In genomic region chrX:56572975-56573374, GRCh38 we compare ENCODE assay signal across 20 cellular contexts. TPM values are rescaled to one million over a fixed set of nuclear protein-coding genes. Genes with fewer than 3 reads are reported as not detected.
DNase-seq lines count a peak whose midpoint lies in the region; ATAC-seq, FAIRE-seq and TF ChIP-seq lines count a peak whose summit lies in the region.
"Had no signal": no experiment of that assay in that cellular context is flagged by ENCODE, and none has a peak within 500 bp of the region (broad histone marks: within the 10 kb centered on the region; RNA-seq: fewer than 3 reads in every experiment).

No MANE protein-coding gene starts in this region.

- peaks cover 12% of the 10 kb centered on the region for H3K79me2 ChIP-seq in osteoblast (ENCODE audit: insufficient read depth, low read length)

- no peaks in the 10 kb centered on the region for H3K36me3 ChIP-seq in osteoblast (ENCODE audit: insufficient read depth, low read length)

- peak; percentile 5 for DNase-seq in activated CD4-positive, alpha-beta T cell treated with anti-CD3 and anti-CD28 coated beads for 48 hours
- DNase-seq in activated CD4-positive, alpha-beta T cell treated with anti-CD3 and anti-CD28 coated beads, Interleukin-2, amount 50 U/mL, for 4 hours: no peak
- DNase-seq in A549 (ENCODE audit: low read depth in 1 of 2, low spot score in 1 of 2) (no peak), osteoblast (ENCODE audit: insufficient read length, low spot score, missing footprints) (no peak), foreskin fibroblast (no peak)
- peak; percentile 7 for DNase-seq in activated CD4-positive, alpha-beta T cell treated with anti-CD3 and anti-CD28 coated beads, Interleukin-2, amount 10 ng/mL, durations not matched to agents 7 days and 5 days
- DNase-seq in effector memory CD8-positive, alpha-beta T cell: no peak
- DNase-seq: DMS79; GDM1; GOT3; NCI-H2107; NCI-H226; NCI-H526; NK-92 treated with Interleukin-12 subunit alpha and Interleukin-12 subunit beta, amount 100 ng/mL, for 24 hours had no signal

- peaks cover 60% of the 10 kb centered on the region for H3K36me3 Mint-ChIP-seq in activated CD4-positive, alpha-beta T cell treated with anti-CD3 and anti-CD28 coated beads, Interleukin-2, amount 10 ng/mL, durations not matched to agents 7 days and 5 days (ENCODE audit: low read depth)
- peaks cover 10% of the 10 kb centered on the region for H3K36me3 Mint-ChIP-seq in effector memory CD8-positive, alpha-beta T cell (ENCODE audit: insufficient read depth)

- CTCF ChIA-PET in A549 (lab: Yijun Ruan, JAX): no interaction called here
- CTCF ChIA-PET in activated CD4-positive, alpha-beta T cell treated with anti-CD3 and anti-CD28 coated beads, Interleukin-2, amount 10 ng/mL, durations not matched to agents 7 days and 5 days (lab: Charles Lee): no interaction called here

- H3K27me3 Mint-ChIP-seq in activated CD4-positive, alpha-beta T cell treated with anti-CD3 and anti-CD28 coated beads, Interleukin-2, amount 10 ng/mL, durations not matched to agents 7 days and 5 days: no peaks in the 10 kb centered on the region
- no peaks in the 10 kb centered on the region for H3K27me3 Mint-ChIP-seq in effector memory CD8-positive, alpha-beta T cell

- peak; percentile 88 for FAIRE-seq in A549 (lab: Jason Lieb, UNC)
- FAIRE-seq: A204.1, GM12892, K562 had no signal

- no peak for TF ChIP-seq EP300 in A549 (IDR thresholded peaks at IDR 0.05)

- H4K20me1 ChIP-seq in osteoblast (ENCODE audit: insufficient read depth, low read length): no peaks in the 10 kb centered on the region

- H3K4me1 ChIP-seq in A549 (peaks cover 15% of the 10 kb centered on the region), osteoblast (ENCODE audit: insufficient read depth, low read length) (no peaks in the 10 kb centered on the region)

- no peak for TF ChIP-seq POLR2A in A549 (IDR thresholded peaks at IDR 0.05; ENCODE audit: low read length)

- H3K27me3 ChIP-seq in osteoblast (ENCODE audit: insufficient read depth, low read length): no peaks in the 10 kb centered on the region

- ATAC-seq in A549: no peak
- peak; percentile 62 for ATAC-seq in effector memory CD8-positive, alpha-beta T cell (replicated peaks)
- ATAC-seq in GM18520 (IDR thresholded peaks at IDR 0.05; ENCODE audit: unreplicated experiment): no peak
- ATAC-seq: K562 had no signal

- H3K9me3 ChIP-seq in A549 (no peaks in the 10 kb centered on the region), osteoblast (ENCODE audit: low read depth, low read length) (no peaks in the 10 kb centered on the region)

- TF ChIP-seq CTCF in A549 (IDR thresholded peaks at IDR 0.05) (no peak), osteoblast (IDR thresholded peaks at IDR 0.05; ENCODE audit: extremely low read depth, low read depth, low read length) (no peak), foreskin fibroblast (IDR thresholded peaks at IDR 0.05; ENCODE audit: low read depth, low read length) (no peak)

- H3K4me1 Mint-ChIP-seq in activated CD4-positive, alpha-beta T cell treated with anti-CD3 and anti-CD28 coated beads, Interleukin-2, amount 10 ng/mL, durations not matched to agents 7 days and 5 days: peaks cover 45% of the 10 kb centered on the region
- peaks cover 15 to 26% of the 10 kb centered on the region in 2 donors for H3K4me1 Mint-ChIP-seq in effector memory CD8-positive, alpha-beta T cell (ENCODE audit: low read depth in 2 of 2)

- H3K4me2 ChIP-seq in A549 (no peak overlapping the region), osteoblast (ENCODE audit: insufficient read depth, low read length) (no peak overlapping the region)

- 88% methylated on average over 4 of the region's 4 CpGs for WGBS in A549 (ENCODE audit: missing lambda C conversion rate)

- POLR2A ChIA-PET in A549 (lab: Yijun Ruan, JAX): no interaction called here
- POLR2A ChIA-PET in activated CD4-positive, alpha-beta T cell treated with anti-CD3 and anti-CD28 coated beads, Interleukin-2, amount 10 ng/mL, durations not matched to agents 7 days and 5 days (lab: Charles Lee): interaction anchor here (0.6 kb wide), 1 partner anchor 9 kb away, joined by 3 read pairs; no protein-coding TSS in a partner anchor

- no peak overlapping the region for H3K4me3 ChIP-seq in A549
- H3K4me3 ChIP-seq in osteoblast (ENCODE audit: insufficient read depth, low read length): no peak overlapping the region
- no peak overlapping the region for H3K4me3 ChIP-seq in foreskin fibroblast (ENCODE audit: low read depth in 1 of 2, low read length in 2 of 2)
- H3K4me3 ChIP-seq: K562 had no signal

- no peak for TF ChIP-seq RAD21 in A549 (conservative IDR thresholded peaks at IDR 0.05 in 1 of 2, IDR thresholded peaks at IDR 0.05 in 1 of 2)

- peaks cover 7% of the 10 kb centered on the region for H3K9me3 Mint-ChIP-seq in activated CD4-positive, alpha-beta T cell treated with anti-CD3 and anti-CD28 coated beads, Interleukin-2, amount 10 ng/mL, durations not matched to agents 7 days and 5 days
- H3K9me3 Mint-ChIP-seq in effector memory CD8-positive, alpha-beta T cell: no peaks in the 10 kb centered on the region

- no peak overlapping the region for H3K27ac Mint-ChIP-seq in activated CD4-positive, alpha-beta T cell treated with anti-CD3 and anti-CD28 coated beads, Interleukin-2, amount 10 ng/mL, durations not matched to agents 7 days and 5 days
- H3K27ac Mint-ChIP-seq in effector memory CD8-positive, alpha-beta T cell: no peak overlapping the region

- H2AFZ ChIP-seq in osteoblast (ENCODE audit: low read length): no peak overlapping the region

- H3K4me3 Mint-ChIP-seq in activated CD4-positive, alpha-beta T cell treated with anti-CD3 and anti-CD28 coated beads, Interleukin-2, amount 10 ng/mL, durations not matched to agents 7 days and 5 days: no peak overlapping the region
- no peak overlapping the region for H3K4me3 Mint-ChIP-seq in effector memory CD8-positive, alpha-beta T cell
- H3K4me3 Mint-ChIP-seq: CD14-positive monocyte had no signal

- no peak overlapping the region for H3K27ac ChIP-seq in A549
- H3K27ac ChIP-seq in osteoblast (ENCODE audit: low read depth, low read length): no peak overlapping the region
- H3K27ac ChIP-seq: RWPE1 had no signal

TF ChIP-seq in A549, 52 proteins besides CTCF, POLR2A, EP300 and RAD21:
- TF ChIP-seq BCL3 (IDR thresholded peaks at IDR 0.05) (no peak), SREBF2 (IDR thresholded peaks at IDR 0.05) (no peak), RNF2 (IDR thresholded peaks at IDR 0.05; ENCODE audit: borderline replicate concordance, low read depth) (no peak), EHMT2 (IDR thresholded peaks at IDR 0.05; ENCODE audit: low read depth) (no peak), GATA3 (IDR thresholded peaks at IDR 0.05; ENCODE audit: borderline replicate concordance) (no peak), NFE2L2 (conservative IDR thresholded peaks at IDR 0.05; ENCODE audit: low read length) (no peak), HDAC2 (IDR thresholded peaks at IDR 0.05) (no peak), CBX8 (IDR thresholded peaks at IDR 0.05) (no peak), EHF (CRISPR knock-in tag; IDR thresholded peaks at IDR 0.05) (no peak), ZSCAN20 (CRISPR knock-in tag; IDR thresholded peaks at IDR 0.05) (no peak), SMC3 (IDR thresholded peaks at IDR 0.05) (no peak), CBX2 (IDR thresholded peaks at IDR 0.05; ENCODE audit: borderline replicate concordance, low read depth) (no peak), RCOR1 (IDR thresholded peaks at IDR 0.05; ENCODE audit: low read depth, low read length) (no peak), POLR2AphosphoS2 (conservative IDR thresholded peaks at IDR 0.05; ENCODE audit: low read length) (no peak), HOXB13 (CRISPR knock-in tag; IDR thresholded peaks at IDR 0.05; ENCODE audit: low read depth) (no peak), FOSB (CRISPR knock-in tag; IDR thresholded peaks at IDR 0.05) (no peak), TP53 (CRISPR knock-in tag; IDR thresholded peaks at IDR 0.05) (no peak)
- TF ChIP-seq, protein P1, sequence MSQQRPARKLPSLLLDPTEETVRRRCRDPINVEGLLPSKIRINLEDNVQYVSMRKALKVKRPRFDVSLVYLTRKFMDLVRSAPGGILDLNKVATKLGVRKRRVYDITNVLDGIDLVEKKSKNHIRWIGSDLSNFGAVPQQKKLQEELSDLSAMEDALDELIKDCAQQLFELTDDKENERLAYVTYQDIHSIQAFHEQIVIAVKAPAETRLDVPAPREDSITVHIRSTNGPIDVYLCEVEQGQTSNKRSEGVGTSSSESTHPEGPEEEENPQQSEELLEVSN (IDR thresholded peaks at IDR 0.05; ENCODE audit: borderline replicate concordance, low read depth): no peak

RNA-seq across cellular contexts. Expression of gene UBQLN2, which starts 9.5 kb away (rescaled TPM):
- polyA plus RNA-seq in A549 (2011; rRNA removed) (22.9 and 29.6 TPM in 2 replicates), A549 (2017; fragmentation: RNase III; extraction: RNeasy Plus Mini Kit Qiagen cat#74134 plus additional on column Dnase treatment) (17.3 to 20.4 TPM (median 19.8 TPM) in 3 replicates)
- 18.7 and 23.9 TPM in 2 replicates for polyA plus RNA-seq in A549 (2012; cell fraction: cytosol; rRNA removed)
- polyA plus RNA-seq in A549 (2012; cell fraction: nucleus; rRNA removed): 21.7 and 25.0 TPM in 2 replicates
- 45.0 and 46.2 TPM in 2 replicates for polyA minus RNA-seq in A549 (2011; rRNA and poly(A)+ RNA removed)
- 10 to 100 TPM; 50.6 to 59.7 TPM for total RNA-seq in activated CD4-positive, alpha-beta T cell treated with anti-CD3 and anti-CD28 coated beads, Interleukin-2, amount 10 ng/mL, durations not matched to agents 7 days and 5 days
- 11.2 and 13.6 TPM in 2 replicates for total RNA-seq in osteoblast

Comparison
In these comparisons a context has a peak if more than half of its experiments do, and no peak if none do; other contexts are left out.
1. DNase-seq: peak in activated CD4-positive, alpha-beta T cell treated with anti-CD3 and anti-CD28 coated beads for 48 hours (single experiment) and activated CD4-positive, alpha-beta T cell treated with anti-CD3 and anti-CD28 coated beads, Interleukin-2, amount 10 ng/mL, durations not matched to agents 7 days and 5 days (single experiment); none in activated CD4-positive, alpha-beta T cell treated with anti-CD3 and anti-CD28 coated beads, Interleukin-2, amount 50 U/mL, for 4 hours (0 of 2), A549 (0 of 2), effector memory CD8-positive, alpha-beta T cell (0 of 3), osteoblast (single experiment) and foreskin fibroblast (0 of 2).